ENCODE assay signal across 9 cellular contexts in the genomic region with DNA sequence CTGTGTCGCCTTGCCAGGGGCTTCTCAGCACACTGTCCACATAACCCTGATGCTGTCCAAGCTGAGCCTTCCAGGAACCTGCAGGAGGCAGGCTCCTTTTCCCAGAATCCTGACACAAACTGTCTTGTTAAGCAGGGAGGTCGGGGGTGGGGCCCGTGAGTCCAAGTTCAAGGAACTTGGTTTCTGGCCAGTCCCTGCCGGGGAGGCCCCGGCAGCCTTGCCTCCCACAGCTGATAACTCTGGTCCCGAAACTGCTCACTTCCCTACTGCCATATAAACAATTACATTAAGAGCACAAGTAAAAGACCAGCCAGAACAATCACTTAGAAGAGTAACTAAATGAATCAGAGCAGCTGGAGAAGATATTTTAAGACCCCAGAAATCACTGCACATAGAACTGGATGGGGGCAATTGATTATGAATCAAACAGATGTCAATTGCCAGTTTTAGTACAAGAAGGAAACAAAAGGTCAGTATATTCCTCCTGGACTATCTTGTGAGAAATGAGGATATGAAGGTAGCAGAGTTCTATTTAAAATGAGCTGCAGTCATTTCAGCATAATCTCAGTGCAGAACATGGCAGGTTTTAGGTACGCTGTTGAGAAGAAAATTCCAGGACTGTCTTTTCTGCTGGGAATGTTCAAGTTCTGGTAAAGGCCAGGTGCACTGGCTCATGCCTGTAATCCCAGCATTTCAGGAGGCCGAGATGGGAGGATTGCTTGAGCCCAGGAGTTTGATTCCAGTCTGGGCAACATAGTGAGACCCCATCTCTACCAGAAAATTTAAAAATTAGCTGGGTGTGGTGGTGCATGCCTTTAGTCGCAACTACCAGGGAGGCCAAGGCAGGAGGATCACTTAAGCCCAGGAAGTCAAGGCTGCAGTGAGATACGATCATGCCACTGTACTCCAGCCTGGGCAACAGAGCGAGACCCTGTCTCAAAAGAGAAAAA.
A peak's percentile ranks its signal among the peaks of the same experiment; 100 is the strongest.
DNase-seq lines count a peak whose midpoint lies in the region; ATAC-seq and TF ChIP-seq lines count a peak whose summit lies in the region.
"Had no signal": no experiment of that assay in that cellular context is flagged by ENCODE, and none has a peak within 500 bp of the region (broad histone marks: within the 10 kb centered on the region; RNA-seq: fewer than 3 reads in every experiment).

No MANE protein-coding gene starts in this region.

- ATAC-seq in HG03045 (IDR thresholded peaks at IDR 0.05; ENCODE audit: unreplicated experiment) (peak; percentile 77), lower lobe of right lung (peak; percentile 67 to 68)
- ATAC-seq in activated CD8-positive, alpha-beta T cell treated with anti-CD3 and anti-CD28 coated beads for 36 hours, result no peak

- no peaks in the 10 kb centered on the region for H3K9me3 Mint-ChIP-seq in activated naive CD4-positive, alpha-beta T cell treated with anti-CD3 and anti-CD28 coated beads, Interleukin-2, amount 50 U/mL, for 24 hours
- no peaks in the 10 kb centered on the region for H3K9me3 Mint-ChIP-seq in activated CD8-positive, alpha-beta T cell treated with anti-CD3 and anti-CD28 coated beads for 36 hours
- H3K9me3 Mint-ChIP-seq in activated CD4-positive, alpha-beta T cell treated with anti-CD3 and anti-CD28 coated beads, Interleukin-2, amount 10 ng/mL, durations not matched to agents 24 days and 14 days, result no peaks in the 10 kb centered on the region

- H3K36me3 Mint-ChIP-seq in activated naive CD4-positive, alpha-beta T cell treated with anti-CD3 and anti-CD28 coated beads, Interleukin-2, amount 50 U/mL, for 24 hours, result peaks cover 9% of the 10 kb centered on the region
- H3K36me3 Mint-ChIP-seq in activated CD8-positive, alpha-beta T cell treated with anti-CD3 and anti-CD28 coated beads for 36 hours (ENCODE audit: low read depth), result peaks cover 6% of the 10 kb centered on the region
- no peaks in the 10 kb centered on the region for H3K36me3 Mint-ChIP-seq in activated CD4-positive, alpha-beta T cell treated with anti-CD3 and anti-CD28 coated beads, Interleukin-2, amount 10 ng/mL, durations not matched to agents 24 days and 14 days (ENCODE audit: low read depth)

- H3K36me3 ChIP-seq in lower lobe of right lung, result no peaks in the 10 kb centered on the region

- H3K4me3 Mint-ChIP-seq in activated naive CD4-positive, alpha-beta T cell treated with anti-CD3 and anti-CD28 coated beads, Interleukin-2, amount 50 U/mL, for 24 hours, result no peak overlapping the region
- H3K4me3 Mint-ChIP-seq in activated CD8-positive, alpha-beta T cell treated with anti-CD3 and anti-CD28 coated beads for 36 hours, result no peak overlapping the region
- no peak overlapping the region for H3K4me3 Mint-ChIP-seq in activated CD4-positive, alpha-beta T cell treated with anti-CD3 and anti-CD28 coated beads, Interleukin-2, amount 10 ng/mL, durations not matched to agents 24 days and 14 days

- H3K27ac Mint-ChIP-seq in activated naive CD4-positive, alpha-beta T cell treated with anti-CD3 and anti-CD28 coated beads, Interleukin-2, amount 50 U/mL, for 24 hours, result peak overlapping the region; percentile 62
- H3K27ac Mint-ChIP-seq in activated CD8-positive, alpha-beta T cell treated with anti-CD3 and anti-CD28 coated beads for 36 hours, result no peak overlapping the region
- H3K27ac Mint-ChIP-seq in activated CD4-positive, alpha-beta T cell treated with anti-CD3 and anti-CD28 coated beads, Interleukin-2, amount 10 ng/mL, durations not matched to agents 24 days and 14 days, result no peak overlapping the region

- H3K27me3 Mint-ChIP-seq in activated naive CD4-positive, alpha-beta T cell treated with anti-CD3 and anti-CD28 coated beads, Interleukin-2, amount 50 U/mL, for 24 hours, result no peaks in the 10 kb centered on the region
- H3K27me3 Mint-ChIP-seq in activated CD8-positive, alpha-beta T cell treated with anti-CD3 and anti-CD28 coated beads for 36 hours, result no peaks in the 10 kb centered on the region
- H3K27me3 Mint-ChIP-seq in activated CD4-positive, alpha-beta T cell treated with anti-CD3 and anti-CD28 coated beads, Interleukin-2, amount 10 ng/mL, durations not matched to agents 24 days and 14 days, result no peaks in the 10 kb centered on the region

- TF ChIP-seq CTCF in lower lobe of right lung (IDR thresholded peaks at IDR 0.05), result no peak
- TF ChIP-seq CTCF in activated CD8-positive, alpha-beta T cell treated with anti-CD3 and anti-CD28 coated beads for 36 hours (IDR thresholded peaks at IDR 0.05), result no peak

- peaks cover 35% of the 10 kb centered on the region for H3K4me1 ChIP-seq in lower lobe of right lung

- POLR2A ChIA-PET in activated CD8-positive, alpha-beta T cell treated with anti-CD3 and anti-CD28 coated beads for 36 hours (lab: Charles Lee), result no interaction called here

- CTCF ChIA-PET in activated CD8-positive, alpha-beta T cell treated with anti-CD3 and anti-CD28 coated beads for 36 hours (lab: Charles Lee), result interaction anchor here (1.2 kb wide), 1 partner anchor 46 kb away, joined by 3 read pairs; no protein-coding TSS in a partner anchor

- no peak overlapping the region for H3K4me3 ChIP-seq in lower lobe of right lung
- H3K4me3 ChIP-seq: BLaER1 treated with 17β-estradiol and CSF1 and Interleukin-3, amounts not matched to agents 10 nM and 100 nM had no signal

- no peaks in the 10 kb centered on the region for H3K9me3 ChIP-seq in lower lobe of right lung
- H3K9me3 ChIP-seq: BLaER1 treated with 17β-estradiol and CSF1 and Interleukin-3, amounts not matched to agents 10 nM and 100 nM had no signal

- no peak overlapping the region for H3K27ac ChIP-seq in lower lobe of right lung
- H3K27ac ChIP-seq: BLaER1 treated with 17β-estradiol and CSF1 and Interleukin-3, amounts not matched to agents 10 nM and 100 nM had no signal

- intact Hi-C loops in lower lobe of right lung (cut with DNase I), result no loop called here
- intact Hi-C loops in activated CD8-positive, alpha-beta T cell treated with anti-CD3 and anti-CD28 coated beads for 36 hours (cut with micrococcal nuclease), result no loop called here
- intact Hi-C loops in activated CD4-positive, alpha-beta T cell treated with anti-CD3 and anti-CD28 coated beads, Interleukin-2, amount 10 ng/mL, durations not matched to agents 24 days and 14 days (cut with micrococcal nuclease), result no loop called here

- no peaks in the 10 kb centered on the region for H3K27me3 ChIP-seq in lower lobe of right lung (ENCODE audit: low read depth)
- H3K27me3 ChIP-seq: BLaER1 treated with 17β-estradiol and CSF1 and Interleukin-3, amounts not matched to agents 10 nM and 100 nM had no signal

- no peak for DNase-seq in activated naive CD4-positive, alpha-beta T cell treated with anti-CD3 and anti-CD28 coated beads, Interleukin-2, amount 50 U/mL, for 16 hours
- DNase-seq in astrocyte of the hippocampus (ENCODE audit: low read depth, low spot score), result peak; percentile 58
- peak; percentile 63 for DNase-seq in lower lobe of right lung
- DNase-seq in activated CD4-positive, alpha-beta T cell treated with anti-CD3 and anti-CD28 coated beads, Interleukin-2, amount 50 U/mL, for 1 hour, result no peak
- DNase-seq in activated CD8-positive, alpha-beta T cell treated with anti-CD3 and anti-CD28 coated beads for 36 hours, result no peak
- no peak for DNase-seq in activated CD4-positive, alpha-beta T cell treated with anti-CD3 and anti-CD28 coated beads, Interleukin-2, amount 10 ng/mL, durations not matched to agents 24 days and 14 days

- peaks cover 45% of the 10 kb centered on the region for H3K4me1 Mint-ChIP-seq in activated naive CD4-positive, alpha-beta T cell treated with anti-CD3 and anti-CD28 coated beads, Interleukin-2, amount 50 U/mL, for 24 hours
- peaks cover 34% of the 10 kb centered on the region for H3K4me1 Mint-ChIP-seq in activated CD8-positive, alpha-beta T cell treated with anti-CD3 and anti-CD28 coated beads for 36 hours (ENCODE audit: low read depth)
- H3K4me1 Mint-ChIP-seq in activated CD4-positive, alpha-beta T cell treated with anti-CD3 and anti-CD28 coated beads, Interleukin-2, amount 10 ng/mL, durations not matched to agents 24 days and 14 days, result peaks cover 8% of the 10 kb centered on the region

Comparison
In these comparisons a context has a peak if more than half of its experiments do, and no peak if none do; other contexts are left out.
1. DNase-seq: peak in astrocyte of the hippocampus (single experiment) and lower lobe of right lung (single experiment); none in activated naive CD4-positive, alpha-beta T cell treated with anti-CD3 and anti-CD28 coated beads, Interleukin-2, amount 50 U/mL, for 16 hours (single experiment), activated CD4-positive, alpha-beta T cell treated with anti-CD3 and anti-CD28 coated beads, Interleukin-2, amount 50 U/mL, for 1 hour (single experiment), activated CD8-positive, alpha-beta T cell treated with anti-CD3 and anti-CD28 coated beads for 36 hours (single experiment) and activated CD4-positive, alpha-beta T cell treated with anti-CD3 and anti-CD28 coated beads, Interleukin-2, amount 10 ng/mL, durations not matched to agents 24 days and 14 days (single experiment).